Comparison of ENCODE assay signal across 16 cellular contexts in genomic region chr17:41049110-41049509, GRCh38. TPM values are rescaled to one million over a fixed set of nuclear protein-coding genes. Genes with fewer than 3 reads are reported as not detected.
DNase-seq lines count a peak whose midpoint lies in the region; TF ChIP-seq lines count a peak whose summit lies in the region.
"Had no signal": no experiment of that assay in that cellular context is flagged by ENCODE, and none has a peak within 500 bp of the region (broad histone marks: within the 10 kb centered on the region; RNA-seq: fewer than 3 reads in every experiment).

No MANE protein-coding gene starts in this region.

- H3K79me2 ChIP-seq in PC-9 (ENCODE audit: low read depth) (no peaks in the 10 kb centered on the region), smooth muscle cell (ENCODE audit: low read depth) (no peaks in the 10 kb centered on the region)

- DNase-seq in GM04503 (ENCODE audit: low read depth) (peak; percentile 82), PC-9 (peak; percentile 17 to 92), epithelial cell of prostate (ENCODE audit: low read depth, low spot score) (no peak), smooth muscle cell (lab: John Stamatoyannopoulos, UW; ENCODE audit: unreplicated experiment) (no peak), NCI-H2029 treated with DMSO at 0.1 percent for 48 hours (lab: John Stamatoyannopoulos, UW) (no peak), GM13977 (ENCODE audit: low spot score) (no peak), NCI-H226 (no peak)
- DNase-seq: activated effector memory CD4-positive, alpha-beta T cell treated with Interleukin-2 at 50 U/mL for 16 hours; mucosa of descending colon; NCI-H1694; NK-92 treated with Interleukin-12 subunit alpha and Interleukin-12 subunit beta, amount 100 ng/mL, for 24 hours; stimulated activated CD4-positive, alpha-beta T cell treated with anti-CD3 and anti-CD28 coated beads, Interleukin-4, amount 100 ng/mL, for 1 hour; stimulated activated naive CD8-positive, alpha-beta T cell treated with anti-CD3 and anti-CD28 coated beads, Interleukin-15, Interleukin-2, amounts not matched to agents 100 U/mL and 50 U/mL, for 24 hours; T-helper 1 cell had no signal

- CTCF ChIA-PET in PC-9 (lab: Charles Lee) = no interaction called here

- H2AFZ ChIP-seq in PC-9 (no peak overlapping the region), smooth muscle cell (ENCODE audit: low read depth) (no peak overlapping the region)

- intact Hi-C loops in PC-9 (cut with micrococcal nuclease; ENCODE audit: unreplicated experiment) = loop anchor here (5.0 kb wide), 1 partner anchor 92 kb away; no protein-coding TSS in a partner anchor

- H4K20me1 ChIP-seq in PC-9 (ENCODE audit: insufficient read depth) (no peaks in the 10 kb centered on the region), smooth muscle cell (ENCODE audit: low read depth) (no peaks in the 10 kb centered on the region)

- POLR2A ChIA-PET in PC-9 (lab: Charles Lee; ENCODE audit: unreplicated experiment) = interaction anchor here (0.5 to 0.7 kb wide), 4 partner anchors 23 to 980 kb away, joined by 3 read pairs; no protein-coding TSS in a partner anchor

- peak overlapping the region; percentile 42 for H3K9ac ChIP-seq in smooth muscle cell (ENCODE audit: low read depth)

- no peaks in the 10 kb centered on the region for H3K27me3 ChIP-seq in PC-9 (ENCODE audit: insufficient read depth, low read depth)
- no peaks in the 10 kb centered on the region for H3K27me3 ChIP-seq in smooth muscle cell (ENCODE audit: low read depth)

- peak overlapping the region; percentile 74 for H3K4me2 ChIP-seq in PC-9
- H3K4me2 ChIP-seq in smooth muscle cell = peak overlapping the region; percentile 46

- WGBS in smooth muscle cell (ENCODE audit: low lambda C conversion rate) = 24% methylated on average over 2 of the region's 2 CpGs

- peaks cover 28% of the 10 kb centered on the region for H3F3A ChIP-seq in PC-9 (ENCODE audit: insufficient read depth, low read depth)
- no peaks in the 10 kb centered on the region for H3F3A ChIP-seq in smooth muscle cell (ENCODE audit: low read depth)

- peak overlapping the region; percentile 33; the same call in 1 of the 2 replicates for H3K4me3 ChIP-seq in PC-9
- H3K4me3 ChIP-seq in smooth muscle cell = no peak overlapping the region
- H3K4me3 ChIP-seq: mucosa of descending colon had no signal

- no peaks in the 10 kb centered on the region for H3K9me2 ChIP-seq in PC-9 (ENCODE audit: insufficient read depth)

- H3K4me1 ChIP-seq in PC-9 (replicated peaks; ENCODE audit: insufficient read depth) (peaks cover 33% of the 10 kb centered on the region), smooth muscle cell (ENCODE audit: low read depth) (peaks cover 4% of the 10 kb centered on the region)

- TF ChIP-seq CTCF in PC-9 (conservative IDR thresholded peaks at IDR 0.05) (no peak), smooth muscle cell (IDR thresholded peaks at IDR 0.05; ENCODE audit: borderline replicate concordance, insufficient read depth, poor library complexity, severe bottlenecking) (no peak), GM13977 (IDR thresholded peaks at IDR 0.05; ENCODE audit: extremely low read depth, insufficient read depth, missing control alignments) (no peak)

- BruUV-seq in PC-9 (replicated peaks; lab: Mats Ljungman, UMichigan) = no TSS peak

- peaks cover 9% of the 10 kb centered on the region; the same call in 1 of the 2 replicates for H3K9me3 ChIP-seq in PC-9 (ENCODE audit: insufficient read depth, low read depth)
- H3K9me3 ChIP-seq in smooth muscle cell (replicated peaks; ENCODE audit: low read depth) = no peaks in the 10 kb centered on the region
- H3K9me3 ChIP-seq: mucosa of descending colon had no signal

- in situ Hi-C loops in GM13977 (cut with MboI; ENCODE audit: low pct_unique_long_range_greater_than_20kb, low sequenced_read_pairs, unreplicated experiment) = no loop called here

- H3K27ac ChIP-seq in PC-9 (peak overlapping the region; percentile 97), epithelial cell of prostate (peak overlapping the region; percentile 6), smooth muscle cell (ENCODE audit: low read depth) (peak overlapping the region; percentile 89)

- no peaks in the 10 kb centered on the region for H3K36me3 ChIP-seq in PC-9 (ENCODE audit: low read depth)
- no peaks in the 10 kb centered on the region for H3K36me3 ChIP-seq in smooth muscle cell (ENCODE audit: low read depth)

RNA-seq across cellular contexts. Expression of gene KRTAP2-1, which starts 2.0 kb away (rescaled TPM):
- total RNA-seq in PC-9 (2021) (not detected in 2 replicates), smooth muscle cell (not detected in 2 replicates)
- polyA plus RNA-seq in smooth muscle cell = not detected in 2 replicates
- total RNA-seq: cardiac septum, esophagus mucosa, mucosa of descending colon had no signal

RNA-seq across cellular contexts. Expression of gene KRTAP2-2, which starts 5.9 kb away (rescaled TPM):
- not detected in 2 replicates for total RNA-seq in PC-9 (2021)
- total RNA-seq in smooth muscle cell = not detected in 2 replicates
- not detected in 2 replicates for polyA plus RNA-seq in smooth muscle cell
- total RNA-seq: cardiac septum, esophagus mucosa, mucosa of descending colon had no signal

RNA-seq across cellular contexts. Expression of gene KRTAP1-1, which starts 7.9 kb away (rescaled TPM):
- not detected in 2 replicates for total RNA-seq in PC-9 (2021)
- total RNA-seq in smooth muscle cell = not detected in 2 replicates
- not detected in 2 replicates for polyA plus RNA-seq in smooth muscle cell
- total RNA-seq: cardiac septum, esophagus mucosa, mucosa of descending colon had no signal

RNA-seq across cellular contexts. Expression of gene KRTAP2-3, which starts 10.8 kb away (rescaled TPM):
- total RNA-seq in PC-9 (2021) = 0.57 TPM in 1 of 2 replicates, not detected in the other
- 3.5 and 17.3 TPM in 2 replicates for total RNA-seq in smooth muscle cell
- polyA plus RNA-seq in smooth muscle cell = 21.0 and 71.9 TPM in 2 replicates
- total RNA-seq: cardiac septum, esophagus mucosa, mucosa of descending colon had no signal

RNA-seq across cellular contexts. Expression of gene KRTAP1-3, which starts 14.4 kb away (rescaled TPM):
- not detected in 2 replicates for total RNA-seq in PC-9 (2021)
- total RNA-seq in smooth muscle cell = not detected in 2 replicates
- polyA plus RNA-seq in smooth muscle cell = not detected in 2 replicates
- total RNA-seq: cardiac septum, esophagus mucosa, mucosa of descending colon had no signal

Comparison
In these comparisons a context has a peak if more than half of its experiments do, and no peak if none do; other contexts are left out.
1. DNase-seq: peak in GM04503 (single experiment) and PC-9 (2 of 2); none in epithelial cell of prostate (single experiment), smooth muscle cell (single experiment), NCI-H2029 treated with DMSO at 0.1 percent for 48 hours (single experiment), GM13977 (single experiment) and NCI-H226 (single experiment).
2. H3K27ac ChIP-seq: peak in every context shown above with its lines; median percentile 97 in PC-9; 89 in smooth muscle cell; 6 in epithelial cell of prostate.